In genomic region chr4:151098191-151098590, GRCh38 we compare ENCODE assay signal across 8 cellular contexts. TPM values are rescaled to one million over a fixed set of nuclear protein-coding genes. Genes with fewer than 3 reads are reported as not detected.
A peak's percentile ranks its signal among the peaks of the same experiment; 100 is the strongest.
DNase-seq lines count a peak whose midpoint lies in the region; ATAC-seq and TF ChIP-seq lines count a peak whose summit lies in the region.

No MANE protein-coding gene starts in this region.

- TF ChIP-seq CTCF in RWPE1 (conservative IDR thresholded peaks at IDR 0.05; ENCODE audit: low read depth), result no peak
- no peak for TF ChIP-seq CTCF in A673 (conservative IDR thresholded peaks at IDR 0.05; ENCODE audit: low read depth, low read length)

- no CpG with 5 or more reads among the region's 5 CpGs for WGBS in mesendoderm (ENCODE audit: extremely low coverage, insufficient coverage, low lambda C conversion rate)

- H2BK5ac ChIP-seq in mesendoderm (ENCODE audit: low read length), result no peak overlapping the region

- no peak overlapping the region for H3K9ac ChIP-seq in mesendoderm (ENCODE audit: low read length)

- POLR2A ChIA-PET in CD4-positive, alpha-beta memory T cell (lab: Charles Lee; ENCODE audit: partially characterized antibody), result interaction anchor here (0.7 to 3.4 kb wide), 4 partner anchors 83 to 1438 kb away, joined by 4 to 59 read pairs (median 4); partner anchors contain the start of gene LRBA
- POLR2A ChIA-PET in RWPE1 (lab: Yijun Ruan, JAX; ENCODE audit: low non-redundant PET) (no interaction called here), A673 (lab: Charles Lee; ENCODE audit: low non-redundant PET) (interaction anchor here (0.6 kb wide), 2 partner anchors 188 to 528 kb away, joined by 3 to 12 read pairs; no protein-coding TSS in a partner anchor)

- no peak overlapping the region for H2AK5ac ChIP-seq in mesendoderm (ENCODE audit: low read length)

- intact Hi-C loops in CD4-positive, alpha-beta memory T cell (cut with micrococcal nuclease), result loop anchor here (2.0 kb wide), 1 partner anchor 311 kb away; the partner anchor contains the start of gene FHIP1A
- intact Hi-C loops in A673 (cut with micrococcal nuclease; ENCODE audit: unreplicated experiment), result no loop called here

- no peak overlapping the region for H3K4ac ChIP-seq in mesendoderm (ENCODE audit: low read depth, low read length)

- peaks cover 1 to 4% of the 10 kb centered on the region in 2 donors for H3K27me3 Mint-ChIP-seq in CD4-positive, alpha-beta memory T cell

- H2BK15ac ChIP-seq in mesendoderm (replicated peaks; ENCODE audit: low read depth), result no peak overlapping the region

- no peak overlapping the region for H3K4me3 ChIP-seq in CD4-positive, alpha-beta memory T cell (ENCODE audit: low read length in 2 of 2)
- H3K4me3 ChIP-seq in mesendoderm (ENCODE audit: low read length), result no peak overlapping the region
- no peak overlapping the region for H3K4me3 ChIP-seq in A673 (ENCODE audit: low read depth, low read length, poor library complexity, severe bottlenecking)

- peaks cover 20 to 36% of the 10 kb centered on the region in 2 donors for H3K36me3 Mint-ChIP-seq in CD4-positive, alpha-beta memory T cell

- peaks cover 17% of the 10 kb centered on the region for H3K36me3 ChIP-seq in CD4-positive, alpha-beta memory T cell (ENCODE audit: insufficient read depth, low read length)
- peaks cover 2% of the 10 kb centered on the region for H3K36me3 ChIP-seq in mesendoderm (ENCODE audit: control insufficient read depth, insufficient read depth, low read length)
- peaks cover 32% of the 10 kb centered on the region for H3K36me3 ChIP-seq in A673 (ENCODE audit: insufficient read depth, low read length, poor library complexity, severe bottlenecking)

- H3K79me1 ChIP-seq in mesendoderm (ENCODE audit: low read length), result no peaks in the 10 kb centered on the region

- peaks cover 32% of the 10 kb centered on the region for H3K4me1 ChIP-seq in CD4-positive, alpha-beta memory T cell (ENCODE audit: insufficient read depth, low read length)
- H3K4me1 ChIP-seq in mesendoderm (ENCODE audit: control insufficient read depth, low read depth, low read length), result no peaks in the 10 kb centered on the region
- H3K4me1 ChIP-seq in A673 (ENCODE audit: insufficient read depth, low read length, poor library complexity, severe bottlenecking), result peaks cover 10% of the 10 kb centered on the region

- H3K9me3 ChIP-seq in CD4-positive, alpha-beta memory T cell (ENCODE audit: control insufficient read depth in 1 of 2, low read length in 2 of 2), result no peaks in the 10 kb centered on the region
- H3K9me3 ChIP-seq in A673 (ENCODE audit: low read depth, low read length, poor library complexity, severe bottlenecking), result no peaks in the 10 kb centered on the region

- H3K23ac ChIP-seq in mesendoderm (ENCODE audit: low read length), result no peak overlapping the region

- peak overlapping the region; percentile 22 for H3K18ac ChIP-seq in mesendoderm (ENCODE audit: low read length)

- H3K27me3 ChIP-seq in CD4-positive, alpha-beta memory T cell (ENCODE audit: insufficient read depth, low read length), result no peaks in the 10 kb centered on the region
- no peaks in the 10 kb centered on the region for H3K27me3 ChIP-seq in mesendoderm (ENCODE audit: insufficient read depth, low read length, poor library complexity)
- no peaks in the 10 kb centered on the region for H3K27me3 ChIP-seq in A673 (replicated peaks; ENCODE audit: insufficient read depth, low read depth, low read length, poor library complexity)

- peaks cover 0 to 2% (median 0%) of the 10 kb centered on the region in 8 donors for H3K9me3 Mint-ChIP-seq in CD4-positive, alpha-beta memory T cell

- H3K56ac ChIP-seq in mesendoderm (ENCODE audit: low read length), result no peak overlapping the region

- peak overlapping the region; percentile 86 for H3K27ac ChIP-seq in CD4-positive, alpha-beta memory T cell (ENCODE audit: low read depth, low read length)
- peak overlapping the region; percentile 83; the same call in 1 of the 2 replicates for H3K27ac ChIP-seq in RWPE1
- no peak overlapping the region for H3K27ac ChIP-seq in mesendoderm (ENCODE audit: low read depth, low read length)
- no peak overlapping the region for H3K27ac ChIP-seq in A673 (ENCODE audit: low read depth, low read length, poor library complexity, severe bottlenecking)

- peak overlapping the region; percentile 95 to 99 (median 98) for H3K27ac Mint-ChIP-seq in CD4-positive, alpha-beta memory T cell

- BruUV-seq in A673 (replicated peaks; lab: Mats Ljungman, UMichigan), result no TSS peak

- peak in 1 of 5 donors; percentile 3 for DNase-seq in CD4-positive, alpha-beta memory T cell
- DNase-seq in RWPE1 (ENCODE audit: low spot score), result no peak
- DNase-seq in mesendoderm, result no peak
- DNase-seq in NCI-H1092 treated with DMSO at 0.1 percent for 48 hours (lab: John Stamatoyannopoulos, UW), result no peak
- no peak for DNase-seq in A673 (ENCODE audit: low spot score)
- DNase-seq in NCI-H524 treated with DMSO at 0.1 percent for 48 hours (lab: John Stamatoyannopoulos, UW), result no peak

- CTCF ChIA-PET in CD4-positive, alpha-beta memory T cell (lab: Charles Lee; ENCODE audit: partially characterized antibody), result interaction anchor here (0.6 to 1.3 kb wide), 3 partner anchors 8 to 270 kb away, joined by 3 to 5 read pairs (median 4); partner anchors contain the start of gene LRBA
- CTCF ChIA-PET in RWPE1 (lab: Yijun Ruan, JAX), result no interaction called here
- CTCF ChIA-PET in A673 (lab: Charles Lee), result no interaction called here

- peak overlapping the region; percentile 20 to 96 (median 61) for H3K4me3 Mint-ChIP-seq in CD4-positive, alpha-beta memory T cell

- H4K8ac ChIP-seq in mesendoderm (ENCODE audit: low read depth, low read length), result peak overlapping the region; percentile 88

- H3K4me1 Mint-ChIP-seq in CD4-positive, alpha-beta memory T cell, result peaks cover 17 to 41% (median 27%) of the 10 kb centered on the region in 4 donors

- no peak overlapping the region for H2BK120ac ChIP-seq in mesendoderm (ENCODE audit: low read depth, low read length)

- peaks cover 25% of the 10 kb centered on the region for H3K79me2 ChIP-seq in mesendoderm (ENCODE audit: control insufficient read depth, insufficient read depth, low read length)

- ATAC-seq in GM19351 (IDR thresholded peaks at IDR 0.05; ENCODE audit: unreplicated experiment) (peak; percentile 32), GM21737 (IDR thresholded peaks at IDR 0.05; ENCODE audit: unreplicated experiment) (no peak)

- no peak overlapping the region for H4K5ac ChIP-seq in mesendoderm (ENCODE audit: low read length)

- no peak overlapping the region for H3K4me2 ChIP-seq in mesendoderm (ENCODE audit: low read length)

RNA-seq across cellular contexts. Expression of gene RPS3A, which starts 1.2 kb away (rescaled TPM):
- total RNA-seq in CD4-positive, alpha-beta memory T cell, result 1,000 to 10,000 TPM; 4,011 to 4,334 TPM
- 1,000 to 10,000 TPM; 3,349 to 4,165 TPM for polyA plus RNA-seq in CD4-positive, alpha-beta memory T cell
- polyA plus RNA-seq in mesendoderm (2013, experiment 1 of 2), result 5,197 TPM
- 5,192 TPM for polyA plus RNA-seq in mesendoderm (2013, experiment 2 of 2)
- total RNA-seq in A673 (2021), result 1,702 and 1,751 TPM in 2 replicates

Comparison
In these comparisons a context has a peak if more than half of its experiments do, and no peak if none do; other contexts are left out.
1. H3K27ac ChIP-seq: peak in CD4-positive, alpha-beta memory T cell (single experiment) and RWPE1 (single experiment); none in mesendoderm (single experiment) and A673 (single experiment).